Comparison of ENCODE assay signal across 11 cellular contexts in the genomic region with DNA sequence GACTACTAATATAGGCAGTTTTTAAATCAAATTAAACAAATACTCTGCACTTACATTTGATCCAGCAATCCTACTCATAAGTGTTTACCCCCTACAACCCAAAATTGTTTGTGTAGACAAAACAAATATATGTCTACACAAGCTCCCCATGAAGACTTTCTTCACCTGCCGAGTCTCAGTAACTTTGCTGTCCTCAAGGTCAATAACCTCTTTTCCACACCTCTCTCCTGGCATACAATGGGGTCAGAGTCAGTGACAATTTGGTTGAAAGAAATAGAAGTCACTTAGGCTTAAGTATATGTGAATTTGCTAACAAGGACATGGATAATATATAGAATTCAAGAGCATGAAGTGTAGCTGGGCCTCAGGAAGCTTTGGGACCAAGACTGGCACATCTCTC.
"Had no signal": no experiment of that assay in that cellular context is flagged by ENCODE, and none has a peak within 500 bp of the region (broad histone marks: within the 10 kb centered on the region; RNA-seq: fewer than 3 reads in every experiment).

No MANE protein-coding gene starts in this region.

- H3K4me2 ChIP-seq: GM23338 had no signal

- H3K9me3 Mint-ChIP-seq: GM23338 had no signal

- H3K9ac ChIP-seq: GM23248 had no signal

- H3K27ac Mint-ChIP-seq: GM23338, H9, HFFc6 had no signal

- H3K27ac ChIP-seq: GM23248 had no signal

- ATAC-seq: GM23338, HCT116 had no signal

- FAIRE-seq: H1, H54 had no signal

- H2AFZ ChIP-seq: GM23248, GM23338 had no signal

- H3K4me3 ChIP-seq: GM23248, GM23338, HAP-1 had no signal

- DNase-seq: GM23248, GOT3, H7, H9, HCEC 1CT, HFFc6 had no signal

- H3K4me3 Mint-ChIP-seq: GM23338, H9, HFFc6 had no signal
